In genomic region chr14:49619273-49619672, GRCh38 we compare ENCODE assay signal across 8 cellular contexts. TPM values are rescaled to one million over a fixed set of nuclear protein-coding genes. Genes with fewer than 3 reads are reported as not detected.
DNase-seq lines count a peak whose midpoint lies in the region; ATAC-seq, FAIRE-seq and TF ChIP-seq lines count a peak whose summit lies in the region.
"Not testable (repeated sequence)": the region's sequence is repeated elsewhere in the genome, so short reads cannot be mapped to it uniquely, and the experiment has no call there.

No MANE protein-coding gene starts in this region.

- H3K4me3 Mint-ChIP-seq in T-cell (peak overlapping the region; percentile 97 to 99 (median 97)), immature natural killer cell (peak overlapping the region; percentile 97 to 99 (median 98)), neural crest cell (peak overlapping the region; percentile 100)
- H3K4me3 Mint-ChIP-seq in activated naive CD8-positive, alpha-beta T cell treated with anti-CD3 and anti-CD28 coated beads, Interleukin-2, amount 50 U/mL, for 24 hours: peak overlapping the region; percentile 97

- CTCF ChIA-PET in T-cell (lab: Charles Lee): interaction anchor here in 1 of 2 donors (1.5 to 2.7 kb wide), 3 partner anchors 15 to 158 kb away, joined by 5 to 77 read pairs (median 54); partner anchors contain the start of genes DNAAF2 and RPS29
- CTCF ChIA-PET in endothelial cell of umbilical vein (lab: Charles Lee): interaction anchor here (2.5 to 6.4 kb wide), 2 partner anchors 14 to 158 kb away, joined by 11 to 80 read pairs; partner anchors contain the start of gene DNAAF2

- not testable (repeated sequence) for TF ChIP-seq EP300 in stomach (IDR thresholded peaks at IDR 0.05)

- H3K27ac ChIP-seq in BLaER1 (0 out of 2 replicates have a peak overlapping the region, but pooled peaks have one; percentile 95), endothelial cell of umbilical vein (ENCODE audit: insufficient read depth, low read depth, low read length) (peak overlapping the region; percentile 85), stomach (peak overlapping the region; percentile 9 to 96 (median 95))
- H3K27ac ChIP-seq in HUES64 (ENCODE audit: low read depth, low read length): not testable (repeated sequence)

- TF ChIP-seq CTCF in endothelial cell of umbilical vein (IDR thresholded peaks at IDR 0.05; ENCODE audit: extremely low read depth in 1 of 2, insufficient read depth in 1 of 2, low read depth in 1 of 2, low read length in 2 of 2); neural crest cell (conservative IDR thresholded peaks at IDR 0.05); stomach (IDR thresholded peaks at IDR 0.05): not testable (repeated sequence)

- H3K9me3 ChIP-seq in BLaER1; HUES64 (ENCODE audit: insufficient read depth, low read depth, low read length); endothelial cell of umbilical vein (replicated peaks; ENCODE audit: control insufficient read depth, insufficient read depth, low read length); stomach: not testable (repeated sequence)

- peak overlapping the region; percentile 85 for H3K4me3 ChIP-seq in BLaER1
- peak overlapping the region; percentile 90 for H3K4me3 ChIP-seq in HUES64 (ENCODE audit: low read length)
- H3K4me3 ChIP-seq in endothelial cell of umbilical vein (replicated peaks in 1 of 3; ENCODE audit: insufficient read depth in 1 of 3, low read depth in 1 of 3, low read length in 3 of 3): peak overlapping the region; percentile 59 to 95 (median 83)
- H3K4me3 ChIP-seq in stomach: peak overlapping the region; percentile 86 to 97 (median 91)

- H3K4me1 Mint-ChIP-seq in T-cell (peaks cover 43 to 51% (median 50%) of the 10 kb centered on the region in 3 donors), immature natural killer cell (peaks cover 57 to 62% of the 10 kb centered on the region in 2 donors), neural crest cell (peaks cover 37% of the 10 kb centered on the region)
- peaks cover 48% of the 10 kb centered on the region for H3K4me1 Mint-ChIP-seq in activated naive CD8-positive, alpha-beta T cell treated with anti-CD3 and anti-CD28 coated beads, Interleukin-2, amount 50 U/mL, for 24 hours

- H3K4me2 ChIP-seq in BLaER1: peak overlapping the region; percentile 89
- peak overlapping the region; percentile 88 for H3K4me2 ChIP-seq in endothelial cell of umbilical vein (ENCODE audit: insufficient read depth, low read length)

- not testable (repeated sequence) for DNase-seq in T-cell; activated naive CD8-positive, alpha-beta T cell treated with anti-CD3 and anti-CD28 coated beads, Interleukin-2, amount 50 U/mL, for 24 hours; endothelial cell of umbilical vein (ENCODE audit: low read depth, low spot score); immature natural killer cell; neural crest cell (ENCODE audit: low read depth, low spot score); stomach

- not testable (repeated sequence) for H3K27me3 Mint-ChIP-seq in T-cell; activated naive CD8-positive, alpha-beta T cell treated with anti-CD3 and anti-CD28 coated beads, Interleukin-2, amount 50 U/mL, for 24 hours; neural crest cell (ENCODE audit: low read depth)
- peaks cover 8 to 13% (median 11%) of the 10 kb centered on the region in 3 donors for H3K27me3 Mint-ChIP-seq in immature natural killer cell (ENCODE audit: low read depth in 3 of 3)

- peaks cover 80% of the 10 kb centered on the region for H4K20me1 ChIP-seq in BLaER1
- not testable (repeated sequence) for H4K20me1 ChIP-seq in endothelial cell of umbilical vein (replicated peaks; ENCODE audit: control insufficient read depth, extremely low read depth, insufficient read depth, low read length)

- H3K79me2 ChIP-seq in endothelial cell of umbilical vein (ENCODE audit: control insufficient read depth, insufficient read depth, low read length): peaks cover 70% of the 10 kb centered on the region

- H3K36me3 ChIP-seq in BLaER1: peaks cover 55% of the 10 kb centered on the region
- H3K36me3 ChIP-seq in HUES64 (ENCODE audit: insufficient read depth, low read length): peaks cover 48% of the 10 kb centered on the region
- H3K36me3 ChIP-seq in endothelial cell of umbilical vein (ENCODE audit: control insufficient read depth in 2 of 2, extremely low read depth in 1 of 2, insufficient read depth in 2 of 2, low read length in 2 of 2): not testable (repeated sequence)
- peaks cover 8 to 27% (median 23%) of the 10 kb centered on the region in 4 donors for H3K36me3 ChIP-seq in stomach

- not testable (repeated sequence) for FAIRE-seq in endothelial cell of umbilical vein (lab: Jason Lieb, UNC)

- H3K27ac Mint-ChIP-seq in T-cell (peak overlapping the region; percentile 78 to 99), immature natural killer cell (peak overlapping the region; percentile 96 to 100 (median 99)), neural crest cell (ENCODE audit: unreplicated experiment) (peak overlapping the region; percentile 98)
- peak overlapping the region; percentile 98 for H3K27ac Mint-ChIP-seq in activated naive CD8-positive, alpha-beta T cell treated with anti-CD3 and anti-CD28 coated beads, Interleukin-2, amount 50 U/mL, for 24 hours

- H3K9ac ChIP-seq in BLaER1 (peak overlapping the region; percentile 96), HUES64 (ENCODE audit: low read depth, low read length) (peak overlapping the region; percentile 95), endothelial cell of umbilical vein (replicated peaks; ENCODE audit: extremely low read depth, insufficient read depth, low read length) (peak overlapping the region; percentile 86)

- WGBS in HUES64: 65% methylated on average over 19 of the region's 19 CpGs
- 33 to 55% (median 44%) methylated on average over 19 of the region's 19 CpGs for WGBS in stomach, 5 donors

- dilution Hi-C loops in endothelial cell of umbilical vein (cut with MboI; ENCODE audit: extremely low pct_ligation_motif_present, low sequenced_read_pairs): not testable (repeated sequence)

- H3K9me1 ChIP-seq in endothelial cell of umbilical vein (replicated peaks; ENCODE audit: control insufficient read depth, extremely low read depth, insufficient read depth, low read length): not testable (repeated sequence)

- H3K9me3 Mint-ChIP-seq in T-cell; activated naive CD8-positive, alpha-beta T cell treated with anti-CD3 and anti-CD28 coated beads, Interleukin-2, amount 50 U/mL, for 24 hours; immature natural killer cell; neural crest cell: not testable (repeated sequence)

- POLR2A ChIA-PET in T-cell (lab: Charles Lee) (interaction anchor here (0.6 to 2.9 kb wide), 6 partner anchors 15 to 1052 kb away, joined by 3 to 59 read pairs (median 22); partner anchors contain the start of genes DNAAF2 (in 1 of the 2), KLHDC2 (in 1 of the 2) and LRR1 (in 1 of the 2)), endothelial cell of umbilical vein (lab: Charles Lee) (interaction anchor here (1.2 to 2.3 kb wide), 3 partner anchors 13 to 69 kb away, joined by 3 to 12 read pairs (median 4); no protein-coding TSS in a partner anchor)

- not testable (repeated sequence) for TF ChIP-seq POLR2A in endothelial cell of umbilical vein (IDR thresholded peaks at IDR 0.05; ENCODE audit: low read depth, low read length); stomach (IDR thresholded peaks at IDR 0.05)

- intact Hi-C loops in endothelial cell of umbilical vein (cut with micrococcal nuclease); stomach (cut with DNase I; ENCODE audit: low total_unique reads): not testable (repeated sequence)

- BruUV-seq in endothelial cell of umbilical vein (replicated peaks; lab: Mats Ljungman, UMichigan): not testable (repeated sequence)

- not testable (repeated sequence) for ATAC-seq in T-cell (replicated peaks in 1 of 4); activated naive CD8-positive, alpha-beta T cell treated with anti-CD3 and anti-CD28 coated beads, Interleukin-2, amount 50 U/mL, for 24 hours

- H3K36me3 Mint-ChIP-seq in T-cell: peaks cover 21% of the 10 kb centered on the region
- peaks cover 52% of the 10 kb centered on the region for H3K36me3 Mint-ChIP-seq in activated naive CD8-positive, alpha-beta T cell treated with anti-CD3 and anti-CD28 coated beads, Interleukin-2, amount 50 U/mL, for 24 hours (ENCODE audit: low read depth)
- H3K36me3 Mint-ChIP-seq in immature natural killer cell: not testable (repeated sequence)
- H3K36me3 Mint-ChIP-seq in neural crest cell (ENCODE audit: low read depth): peaks cover 13% of the 10 kb centered on the region

- H3K4me1 ChIP-seq in BLaER1 (peaks cover 57% of the 10 kb centered on the region), HUES64 (ENCODE audit: insufficient read depth, low read length) (peaks cover 17% of the 10 kb centered on the region), endothelial cell of umbilical vein (ENCODE audit: control insufficient read depth, extremely low read depth, insufficient read depth, low read length) (peaks cover 31% of the 10 kb centered on the region), stomach (peaks cover 25 to 61% (median 48%) of the 10 kb centered on the region in 4 donors)

- H2AFZ ChIP-seq in endothelial cell of umbilical vein (ENCODE audit: low read depth, low read length): not testable (repeated sequence)

- H3K27me3 ChIP-seq in BLaER1; HUES64 (ENCODE audit: insufficient read depth, low read length); endothelial cell of umbilical vein (ENCODE audit: control insufficient read depth in 2 of 2, insufficient read depth in 2 of 2, low read length in 2 of 2); stomach: not testable (repeated sequence)

RNA-seq across cellular contexts. Expression of gene RPL36AL, which starts 1.2 kb away (rescaled TPM):
- 228 TPM for polyA plus RNA-seq in HUES64 (2013, experiment 1 of 2)
- 241 TPM for polyA plus RNA-seq in HUES64 (2013, experiment 2 of 2)
- total RNA-seq in T-cell: 100 to 1,000 TPM; 211 to 322 (median 291) TPM
- total RNA-seq in endothelial cell of umbilical vein: 251 and 260 TPM in 2 replicates
- 116 and 174 TPM in 2 replicates for polyA plus RNA-seq in endothelial cell of umbilical vein
- 257 and 274 TPM in 2 replicates for polyA plus RNA-seq in endothelial cell of umbilical vein (2011; cell fraction: cytosol; rRNA removed)
- polyA plus RNA-seq in endothelial cell of umbilical vein (2011; cell fraction: nucleus; rRNA removed): 78.3 and 111 TPM in 2 replicates
- polyA plus RNA-seq in endothelial cell of umbilical vein (2012): 427 and 571 TPM in 2 replicates
- 58.1 and 72.5 TPM in 2 replicates for polyA minus RNA-seq in endothelial cell of umbilical vein
- 48.3 TPM for polyA minus RNA-seq in endothelial cell of umbilical vein (2011; cell fraction: cytosol; rRNA and poly(A)+ RNA removed)
- polyA minus RNA-seq in endothelial cell of umbilical vein (2011; cell fraction: nucleus; rRNA and poly(A)+ RNA removed): 11.5 and 16.9 TPM in 2 replicates
- polyA plus RNA-seq in immature natural killer cell: 100 to 1,000 TPM; 610 to 699 (median 654) TPM
- 147 and 151 TPM in 2 replicates for total RNA-seq in neural crest cell
- 100 to 1,000 TPM in 4 of 5 donors, 10 to 100 TPM in 1; 72.4 to 205 (median 186) TPM for total RNA-seq in stomach
- polyA plus RNA-seq in stomach: 100 to 1,000 TPM; 513 to 989 (median 610) TPM

RNA-seq across cellular contexts. Expression of gene MGAT2, which starts 1.3 kb away (rescaled TPM):
- 17.7 TPM for polyA plus RNA-seq in HUES64 (2013, experiment 1 of 2)
- 18.4 TPM for polyA plus RNA-seq in HUES64 (2013, experiment 2 of 2)
- total RNA-seq in T-cell (10 to 100 TPM; 21.7 to 54.1 (median 41.6) TPM), endothelial cell of umbilical vein (68.1 and 72.6 TPM in 2 replicates), neural crest cell (31.8 and 32.3 TPM in 2 replicates), stomach (10 to 100 TPM in 4 of 5 donors, under 1 TPM in 1; 0.58 to 58.2 (median 20.0) TPM)
- polyA plus RNA-seq in endothelial cell of umbilical vein (34.5 and 36.4 TPM in 2 replicates), immature natural killer cell (10 to 100 TPM; 32.0 to 50.0 (median 37.8) TPM), stomach (10 to 100 TPM; 10.8 to 12.6 (median 11.3) TPM)
- polyA plus RNA-seq in endothelial cell of umbilical vein (2011; cell fraction: cytosol; rRNA removed): 30.2 and 37.4 TPM in 2 replicates
- 14.1 and 18.4 TPM in 2 replicates for polyA plus RNA-seq in endothelial cell of umbilical vein (2011; cell fraction: nucleus; rRNA removed)
- polyA plus RNA-seq in endothelial cell of umbilical vein (2012): 18.4 and 23.0 TPM in 2 replicates
- 37.4 and 40.6 TPM in 2 replicates for polyA minus RNA-seq in endothelial cell of umbilical vein
- 19.3 TPM for polyA minus RNA-seq in endothelial cell of umbilical vein (2011; cell fraction: cytosol; rRNA and poly(A)+ RNA removed)
- polyA minus RNA-seq in endothelial cell of umbilical vein (2011; cell fraction: nucleus; rRNA and poly(A)+ RNA removed): 15.7 and 17.6 TPM in 2 replicates

RNA-seq across cellular contexts. Expression of gene DNAAF2, which starts 15.8 kb away (rescaled TPM):
- polyA plus RNA-seq in HUES64 (2013, experiment 1 of 2): 25.8 TPM
- 26.9 TPM for polyA plus RNA-seq in HUES64 (2013, experiment 2 of 2)
- total RNA-seq in T-cell (10 to 100 TPM in 3 of 5 donors, 1 to 10 TPM in 2; 8.2 to 26.7 (median 10.0) TPM), endothelial cell of umbilical vein (5.7 and 6.4 TPM in 2 replicates), neural crest cell (18.9 and 20.4 TPM in 2 replicates), stomach (10 to 100 TPM in 1 of 5 donors, 1 to 10 TPM in 4; 6.4 to 43.2 (median 9.2) TPM)
- polyA plus RNA-seq in endothelial cell of umbilical vein (3.0 and 3.1 TPM in 2 replicates), immature natural killer cell (10 to 100 TPM; 13.3 to 17.2 (median 15.4) TPM), stomach (1 to 10 TPM; 3.9 to 7.3 (median 5.7) TPM)
- polyA plus RNA-seq in endothelial cell of umbilical vein (2011; cell fraction: cytosol; rRNA removed): 4.5 and 4.9 TPM in 2 replicates
- polyA plus RNA-seq in endothelial cell of umbilical vein (2011; cell fraction: nucleus; rRNA removed): 2.0 and 2.4 TPM in 2 replicates
- 4.1 and 5.4 TPM in 2 replicates for polyA plus RNA-seq in endothelial cell of umbilical vein (2012)
- 1.2 and 1.5 TPM in 2 replicates for polyA minus RNA-seq in endothelial cell of umbilical vein
- 5.4 TPM for polyA minus RNA-seq in endothelial cell of umbilical vein (2011; cell fraction: cytosol; rRNA and poly(A)+ RNA removed)
- polyA minus RNA-seq in endothelial cell of umbilical vein (2011; cell fraction: nucleus; rRNA and poly(A)+ RNA removed): 1.2 and 3.5 TPM in 2 replicates

RNA-seq across cellular contexts. Expression of gene LRR1, which starts 20.5 kb away (rescaled TPM):
- 37.8 TPM for polyA plus RNA-seq in HUES64 (2013, experiment 1 of 2)
- 36.8 TPM for polyA plus RNA-seq in HUES64 (2013, experiment 2 of 2)
- total RNA-seq in T-cell (10 to 100 TPM in 3 of 5 donors, 1 to 10 TPM in 2; 7.6 to 15.7 (median 11.4) TPM), endothelial cell of umbilical vein (30.1 and 30.9 TPM in 2 replicates), neural crest cell (40.2 and 42.9 TPM in 2 replicates), stomach (10 to 100 TPM in 2 of 5 donors, 1 to 10 TPM in 2, under 1 TPM in 1; 0.45 to 14.7 (median 7.6) TPM)
- polyA plus RNA-seq in endothelial cell of umbilical vein (11.4 and 17.7 TPM in 2 replicates), immature natural killer cell (10 to 100 TPM; 10.6 to 14.4 (median 12.5) TPM), stomach (1 to 10 TPM; 6.9 to 9.5 (median 7.8) TPM)
- 19.5 and 20.3 TPM in 2 replicates for polyA plus RNA-seq in endothelial cell of umbilical vein (2011; cell fraction: cytosol; rRNA removed)
- 9.7 and 15.5 TPM in 2 replicates for polyA plus RNA-seq in endothelial cell of umbilical vein (2011; cell fraction: nucleus; rRNA removed)
- polyA plus RNA-seq in endothelial cell of umbilical vein (2012): 14.1 and 24.0 TPM in 2 replicates
- polyA minus RNA-seq in endothelial cell of umbilical vein: 9.0 and 9.2 TPM in 2 replicates
- polyA minus RNA-seq in endothelial cell of umbilical vein (2011; cell fraction: cytosol; rRNA and poly(A)+ RNA removed): 19.5 TPM
- polyA minus RNA-seq in endothelial cell of umbilical vein (2011; cell fraction: nucleus; rRNA and poly(A)+ RNA removed): 6.1 and 9.1 TPM in 2 replicates

RNA-seq across cellular contexts. Expression of gene RPS29, which starts 33.1 kb away (rescaled TPM):
- 3,801 TPM for polyA plus RNA-seq in HUES64 (2013, experiment 1 of 2)
- 3,697 TPM for polyA plus RNA-seq in HUES64 (2013, experiment 2 of 2)
- total RNA-seq in T-cell: 1,000 to 10,000 TPM; 3,720 to 4,554 (median 3,981) TPM
- 1,408 and 1,453 TPM in 2 replicates for total RNA-seq in endothelial cell of umbilical vein
- polyA plus RNA-seq in endothelial cell of umbilical vein: 13,992 and 14,040 TPM in 2 replicates
- polyA plus RNA-seq in endothelial cell of umbilical vein (2011; cell fraction: cytosol; rRNA removed): 11,440 and 11,541 TPM in 2 replicates
- 2,321 and 3,038 TPM in 2 replicates for polyA plus RNA-seq in endothelial cell of umbilical vein (2011; cell fraction: nucleus; rRNA removed)
- polyA plus RNA-seq in endothelial cell of umbilical vein (2012): 6,267 and 6,888 TPM in 2 replicates
- polyA minus RNA-seq in endothelial cell of umbilical vein: 1,176 and 1,327 TPM in 2 replicates
- 684 TPM for polyA minus RNA-seq in endothelial cell of umbilical vein (2011; cell fraction: cytosol; rRNA and poly(A)+ RNA removed)
- polyA minus RNA-seq in endothelial cell of umbilical vein (2011; cell fraction: nucleus; rRNA and poly(A)+ RNA removed): 167 and 185 TPM in 2 replicates
- 1,000 to 10,000 TPM; 2,323 to 7,295 (median 3,604) TPM for polyA plus RNA-seq in immature natural killer cell
- 1,386 and 1,393 TPM in 2 replicates for total RNA-seq in neural crest cell
- 1,000 to 10,000 TPM in 4 of 5 donors, 100 to 1,000 TPM in 1; 422 to 7,374 (median 3,087) TPM for total RNA-seq in stomach
- 1,000 to 10,000 TPM; 3,066 to 5,618 (median 3,985) TPM for polyA plus RNA-seq in stomach
